ENCODE assay signal across 8 cellular contexts in genomic region chr16:2156025-2156848, GRCh38. TPM values are rescaled to one million over a fixed set of nuclear protein-coding genes. Genes with fewer than 3 reads are reported as not detected.
DNase-seq lines count a peak whose midpoint lies in the region; ATAC-seq, FAIRE-seq and TF ChIP-seq lines count a peak whose summit lies in the region.

No MANE protein-coding gene starts in this region.

- FAIRE-seq in bronchial epithelial cell (lab: Jason Lieb, UNC), result no peak

- peak overlapping the region; percentile 92 for H3K4me2 ChIP-seq in OCI-LY7 (ENCODE audit: low read length)

- H3K9me2 ChIP-seq in OCI-LY7 (ENCODE audit: insufficient read depth, low read length), result no peaks in the 10 kb centered on the region

- H3K27ac ChIP-seq in OCI-LY7 (ENCODE audit: low read depth, low read length, poor library complexity, severe bottlenecking), result peak overlapping the region; percentile 20
- H3K27ac ChIP-seq in lung (ENCODE audit: low read depth in 1 of 2, low read length in 1 of 2), result peak overlapping the region in 1 of 2 donors; percentile 87

- H3K9me3 Mint-ChIP-seq in type B pancreatic cell, result no peaks in the 10 kb centered on the region

- H3K4me1 Mint-ChIP-seq in type B pancreatic cell (ENCODE audit: unreplicated experiment), result peaks cover 21% of the 10 kb centered on the region

- no peak for ATAC-seq in lung (ENCODE audit: insufficient read depth, low FRiP score)
- no peak for ATAC-seq in HG03571 (IDR thresholded peaks at IDR 0.05; ENCODE audit: unreplicated experiment)
- no peak for ATAC-seq in HG03135 (IDR thresholded peaks at IDR 0.05; ENCODE audit: unreplicated experiment)

- peak overlapping the region; percentile 94 for H3K4me3 Mint-ChIP-seq in type B pancreatic cell

- POLR2A ChIA-PET in OCI-LY7 (lab: Charles Lee), result interaction anchor here (0.6 to 1.6 kb wide), 11 partner anchors 9 to 943 kb away, joined by 3 to 10 read pairs (median 3); partner anchors contain the start of genes PGP, RPS2 and ZSCAN10

- H3K4me3 ChIP-seq in GM12864 (ENCODE audit: low read depth, low read length) (peak overlapping the region; percentile 98), OCI-LY7 (ENCODE audit: low read depth, low read length, poor library complexity, severe bottlenecking) (peak overlapping the region; percentile 100), bronchial epithelial cell (ENCODE audit: low read depth, low read length) (peak overlapping the region; percentile 64), lung (peak overlapping the region; percentile 73)

- BruUV-seq in OCI-LY7 (replicated peaks; lab: Mats Ljungman, UMichigan), result no TSS peak

- TF ChIP-seq CTCF in GM12864 (IDR thresholded peaks at IDR 0.05; ENCODE audit: low read depth, low read length, missing control alignments) (no peak), OCI-LY7 (conservative IDR thresholded peaks at IDR 0.05; ENCODE audit: low read length) (no peak), bronchial epithelial cell (IDR thresholded peaks at IDR 0.05; ENCODE audit: insufficient read depth, low read length, severe bottlenecking) (no peak), lung (IDR thresholded peaks at IDR 0.05; ENCODE audit: control extremely low read depth, extremely low read depth) (no peak), type B pancreatic cell (conservative IDR thresholded peaks at IDR 0.05) (no peak)

- H3K79me2 ChIP-seq in OCI-LY7 (ENCODE audit: insufficient read depth, low read depth, low read length), result peaks cover 60% of the 10 kb centered on the region

- peaks cover 31% of the 10 kb centered on the region for H3K4me1 ChIP-seq in OCI-LY7 (ENCODE audit: insufficient read depth, low read length, poor library complexity, severe bottlenecking)
- peaks cover 0 to 48% of the 10 kb centered on the region in 2 donors for H3K4me1 ChIP-seq in lung (ENCODE audit: control insufficient read depth in 2 of 2, insufficient read depth in 2 of 2, low read length in 2 of 2)

- 6% methylated on average over 39 to 41 of the region's 41 CpGs for WGBS in lung, 2 donors

- peaks cover 4% of the 10 kb centered on the region for H3K36me3 Mint-ChIP-seq in type B pancreatic cell

- no peak overlapping the region for H2AFZ ChIP-seq in OCI-LY7 (ENCODE audit: low read length)

- H3K27ac Mint-ChIP-seq in type B pancreatic cell, result peak overlapping the region; percentile 92

- no peaks in the 10 kb centered on the region for H3K27me3 ChIP-seq in bronchial epithelial cell (ENCODE audit: control insufficient read depth, insufficient read depth, low read length)
- H3K27me3 ChIP-seq in lung (ENCODE audit: control insufficient read depth, insufficient read depth), result no peaks in the 10 kb centered on the region

- H3K27me3 Mint-ChIP-seq in type B pancreatic cell, result peaks cover 3% of the 10 kb centered on the region

- intact Hi-C loops in OCI-LY7 (cut with micrococcal nuclease; ENCODE audit: unreplicated experiment), result loop anchor here (10.0 kb wide), 1 partner anchor 269 kb away; the partner anchor contains the start of gene CCNF

- H3K9me3 ChIP-seq in OCI-LY7 (ENCODE audit: low read length) (no peaks in the 10 kb centered on the region), lung (ENCODE audit: control insufficient read depth in 2 of 2, insufficient read depth in 1 of 2, low read length in 1 of 2) (no peaks in the 10 kb centered on the region)

- H3K36me3 ChIP-seq in OCI-LY7 (ENCODE audit: insufficient read depth, low read length) (peaks cover 44% of the 10 kb centered on the region), bronchial epithelial cell (ENCODE audit: control insufficient read depth, insufficient read depth, low read length) (peaks cover 29% of the 10 kb centered on the region), lung (ENCODE audit: control insufficient read depth in 2 of 2, insufficient read depth in 2 of 2, low read length in 2 of 2) (peaks cover 0 to 13% of the 10 kb centered on the region in 2 donors)

- CTCF ChIA-PET in OCI-LY7 (lab: Charles Lee; ENCODE audit: unreplicated experiment), result interaction anchor here (0.6 kb wide), 4 partner anchors 64 to 1436 kb away, joined by 3 to 4 read pairs (median 4); no protein-coding TSS in a partner anchor

- DNase-seq in GM12864 (ENCODE audit: low read depth) (no peak), OCI-LY7 (ENCODE audit: low spot score) (peak; percentile 36), bronchial epithelial cell (ENCODE audit: low read depth) (peak; percentile 67), lung (ENCODE audit: low spot score) (no peak), type B pancreatic cell (ENCODE audit: extremely low spot score, unreplicated experiment) (no peak), cortex of kidney (lab: John Stamatoyannopoulos, UW) (no peak)

- peaks cover 17% of the 10 kb centered on the region for H4K20me1 ChIP-seq in OCI-LY7 (ENCODE audit: insufficient read depth, low read length)

RNA-seq across cellular contexts. Expression of gene TRAF7, which starts 0.7 kb away (rescaled TPM):
- 50.1 and 53.6 TPM in 2 replicates for total RNA-seq in OCI-LY7 (2014; rRNA removed; shearing (Covaris generic))
- total RNA-seq in OCI-LY7 (2022) (82.3 and 103 TPM in 2 replicates), bronchial epithelial cell (47.4 and 50.2 TPM in 2 replicates), lung (10 to 100 TPM; 33.4 to 74.2 TPM), type B pancreatic cell (ENCODE audit: low replicate concordance) (71.0 and 81.6 TPM in 2 replicates)
- 10 to 100 TPM; 44.8 to 51.9 TPM for polyA plus RNA-seq in lung

RNA-seq across cellular contexts. Expression of gene RAB26, which starts 7.8 kb away (rescaled TPM):
- total RNA-seq in OCI-LY7 (2014; rRNA removed; shearing (Covaris generic)), result 3.1 and 5.0 TPM in 2 replicates
- total RNA-seq in OCI-LY7 (2022) (7.9 and 9.5 TPM in 2 replicates), bronchial epithelial cell (0.26 and 0.90 TPM in 2 replicates), lung (under 1 TPM; 0.48 to 0.95 TPM), type B pancreatic cell (ENCODE audit: low replicate concordance) (7.4 and 9.9 TPM in 2 replicates)
- 1 to 10 TPM in 1 of 2 donors, under 1 TPM in 1; 0.30 to 1.0 TPM for polyA plus RNA-seq in lung

RNA-seq across cellular contexts. Expression of gene PKD1, which starts 20.5 kb away (rescaled TPM):
- total RNA-seq in OCI-LY7 (2014; rRNA removed; shearing (Covaris generic)), result 76.5 and 87.4 TPM in 2 replicates
- 112 and 129 TPM in 2 replicates for total RNA-seq in OCI-LY7 (2022)
- total RNA-seq in bronchial epithelial cell, result 56.1 and 114 TPM in 2 replicates
- 100 to 1,000 TPM in 1 of 2 donors, 10 to 100 TPM in 1; 82.9 to 128 TPM for total RNA-seq in lung
- polyA plus RNA-seq in lung, result 10 to 100 TPM; 39.1 to 46.3 TPM
- total RNA-seq in type B pancreatic cell (ENCODE audit: low replicate concordance), result 76.2 and 131 TPM in 2 replicates

RNA-seq across cellular contexts. Expression of gene CASKIN1, which starts 40.2 kb away (rescaled TPM):
- total RNA-seq in OCI-LY7 (2014; rRNA removed; shearing (Covaris generic)), result 0.09 TPM in 1 of 2 replicates, not detected in the other
- 0.06 and 0.13 TPM in 2 replicates for total RNA-seq in OCI-LY7 (2022)
- under 0.01 and 1.8 TPM in 2 replicates for total RNA-seq in bronchial epithelial cell
- under 1 TPM; 0.09 TPM for total RNA-seq in lung
- polyA plus RNA-seq in lung, result under 1 TPM; 0.15 to 0.35 TPM
- total RNA-seq in type B pancreatic cell (ENCODE audit: low replicate concordance), result 2.7 and 6.3 TPM in 2 replicates

RNA-seq across cellular contexts. Expression of gene MLST8, which starts 49.0 kb away (rescaled TPM):
- 57.1 and 65.4 TPM in 2 replicates for total RNA-seq in OCI-LY7 (2014; rRNA removed; shearing (Covaris generic))
- total RNA-seq in OCI-LY7 (2022) (68.6 and 71.3 TPM in 2 replicates), bronchial epithelial cell (10.9 and 11.6 TPM in 2 replicates), lung (10 to 100 TPM; 17.2 to 42.6 TPM), type B pancreatic cell (ENCODE audit: low replicate concordance) (44.9 and 56.8 TPM in 2 replicates)
- 10 to 100 TPM; 39.7 to 48.9 TPM for polyA plus RNA-seq in lung

Comparison
In these comparisons a context has a peak if more than half of its experiments do, and no peak if none do; other contexts are left out.
1. DNase-seq: peak in OCI-LY7 (single experiment) and bronchial epithelial cell (single experiment); none in GM12864 (single experiment), lung (single experiment), type B pancreatic cell (single experiment) and cortex of kidney (single experiment).
2. Peak in every context shown above with its lines, with median percentiles within 50 percentile points of each other: H3K4me3 ChIP-seq.